In genomic region chr7:74173074-74173473, GRCh38 we compare ENCODE assay signal across 8 cellular contexts. TPM values are rescaled to one million over a fixed set of nuclear protein-coding genes. Genes with fewer than 3 reads are reported as not detected.
DNase-seq lines count a peak whose midpoint lies in the region; ATAC-seq and TF ChIP-seq lines count a peak whose summit lies in the region.

No MANE protein-coding gene starts in this region.

- H3K4me3 Mint-ChIP-seq in Calu3 (ENCODE audit: low read depth, unreplicated experiment) (peak overlapping the region; percentile 82), natural killer cell (peak overlapping the region; percentile 89)

- intact Hi-C loops in Calu3 (cut with micrococcal nuclease; ENCODE audit: unreplicated experiment) (no loop called here), natural killer cell (cut with micrococcal nuclease) (loop anchor here (5.0 to 10.0 kb wide), 2 partner anchors 81 to 108 kb away; no protein-coding TSS in a partner anchor)

- H3K27me3 Mint-ChIP-seq in Calu3 (ENCODE audit: unreplicated experiment) (no peaks in the 10 kb centered on the region), natural killer cell (ENCODE audit: low read depth in 2 of 2) (no peaks in the 10 kb centered on the region)

- H3K27ac Mint-ChIP-seq in Calu3 (ENCODE audit: unreplicated experiment) (peak overlapping the region; percentile 52), natural killer cell (peak overlapping the region; percentile 91 to 92)

- ATAC-seq in natural killer cell: no peak

- TF ChIP-seq CTCF in Calu3 (IDR thresholded peaks at IDR 0.05; ENCODE audit: unreplicated experiment): no peak
- TF ChIP-seq CTCF in natural killer cell (IDR thresholded peaks at IDR 0.05): no peak

- DNase-seq in Calu3 (no peak), M059J (ENCODE audit: low read depth) (peak; percentile 39), cerebellar cortex (ENCODE audit: low spot score) (peak; percentile 20), natural killer cell (no peak), pons (ENCODE audit: low spot score) (no peak), GM19240 (ENCODE audit: insufficient read length, low spot score) (no peak), T1000 (lab: John Stamatoyannopoulos, UW) (no peak), ureter (ENCODE audit: low spot score) (no peak)

- H3K36me3 Mint-ChIP-seq in Calu3 (ENCODE audit: insufficient read depth, unreplicated experiment) (peaks cover 46% of the 10 kb centered on the region), natural killer cell (no peaks in the 10 kb centered on the region)

- BruUV-seq in Calu3 (replicated peaks; lab: Mats Ljungman, UMichigan): TSS peak; percentile 62

- no peaks in the 10 kb centered on the region for H3K9me3 Mint-ChIP-seq in Calu3 (ENCODE audit: low read depth, unreplicated experiment)
- H3K9me3 Mint-ChIP-seq in natural killer cell: no peaks in the 10 kb centered on the region

- no peaks in the 10 kb centered on the region for H3K4me1 Mint-ChIP-seq in Calu3 (ENCODE audit: low read depth, unreplicated experiment)
- H3K4me1 Mint-ChIP-seq in natural killer cell: peaks cover 31% of the 10 kb centered on the region in 2 donors

- CTCF ChIA-PET in Calu3 (lab: Charles Lee): interaction anchor here (0.6 kb wide), 1 partner anchor 813 kb away, joined by 3 read pairs; no protein-coding TSS in a partner anchor

RNA-seq across cellular contexts. Expression of gene EIF4H, which starts 1.1 kb away (rescaled TPM):
- total RNA-seq in Calu3 (2022): 191 and 196 TPM in 2 replicates
- total RNA-seq in M059J (2014; rRNA removed; shearing (Covaris generic)): 223 and 331 TPM in 2 replicates
- 100 to 1,000 TPM; 286 to 294 (median 294) TPM for total RNA-seq in natural killer cell
- total RNA-seq in ureter: 237 TPM

RNA-seq across cellular contexts. Expression of gene LAT2, which starts 36.7 kb away (rescaled TPM):
- total RNA-seq in Calu3 (2022) (0.90 and 0.95 TPM in 2 replicates), natural killer cell (100 to 1,000 TPM; 124 to 163 (median 145) TPM), ureter (4.7 TPM)
- total RNA-seq in M059J (2014; rRNA removed; shearing (Covaris generic)): 0.27 TPM in 1 of 2 replicates, not detected in the other

Comparison
In these comparisons a context has a peak if more than half of its experiments do, and no peak if none do; other contexts are left out.
1. DNase-seq: peak in M059J (single experiment) and cerebellar cortex (single experiment); none in Calu3 (single experiment), natural killer cell (single experiment), pons (single experiment), GM19240 (single experiment), T1000 (single experiment) and ureter (single experiment).
2. RNA of gene LAT2, which starts 36.7 kb away (total RNA-seq): 124 to 163 TPM in natural killer cell; 4.7 TPM in ureter (single experiment), 0.90 to 0.95 TPM in Calu3 and 0.27 TPM in M059J; every median in the first group is over 10 times any median in the second.